14 cellular contexts compared by ENCODE assay signal in genomic region chr15:71219101-71219500, GRCh38.
DNase-seq lines count a peak whose midpoint lies in the region; ATAC-seq and TF ChIP-seq lines count a peak whose summit lies in the region.
"Had no signal": no experiment of that assay in that cellular context is flagged by ENCODE, and none has a peak within 500 bp of the region (broad histone marks: within the 10 kb centered on the region; RNA-seq: fewer than 3 reads in every experiment).

No MANE protein-coding gene starts in this region.

- no peak for DNase-seq in SJSA1 (ENCODE audit: low read depth in 1 of 2, low spot score in 2 of 2)
- DNase-seq in esophagus muscularis mucosa (ENCODE audit: extremely low spot score), result no peak
- DNase-seq in left ventricle myocardium superior, result no peak
- peak; percentile 18 for DNase-seq in stromal cell of bone marrow (ENCODE audit: low read depth)
- DNase-seq in COLO668 (lab: John Stamatoyannopoulos, UW; ENCODE audit: unreplicated experiment), result no peak
- no peak for DNase-seq in activated CD4-positive, alpha-beta T cell treated with anti-CD3 and anti-CD28 coated beads, Interleukin-2, amount 50 U/mL, for 48 hours
- DNase-seq: ACHN; CD4-positive, CD25-positive, alpha-beta regulatory T cell; NCI-H187 treated with DMSO at 0.1 percent for 48 hours; NCI-H446; NCI-H69; OCI-M1 had no signal

- no peak for TF ChIP-seq POLR2A in esophagus muscularis mucosa (IDR thresholded peaks at IDR 0.05; ENCODE audit: low read depth)

- TF ChIP-seq CTCF in esophagus muscularis mucosa (IDR thresholded peaks at IDR 0.05), result no peak

- H3K4me1 ChIP-seq in SJSA1 (replicated peaks) (peaks cover 13% of the 10 kb centered on the region), esophagus muscularis mucosa (peaks cover 0 to 31% (median 24%) of the 10 kb centered on the region in 4 donors)

- H3K27me3 ChIP-seq in SJSA1 (replicated peaks) (no peaks in the 10 kb centered on the region; the same call in 1 of the 2 replicates), esophagus muscularis mucosa (peaks cover 0 to 8% (median 0%) of the 10 kb centered on the region in 4 donors)

- peak overlapping the region; percentile 66 for H3K27ac ChIP-seq in SJSA1
- H3K27ac ChIP-seq in esophagus muscularis mucosa (replicated peaks in 1 of 4), result peak overlapping the region in 3 of 4 donors; percentile 10 to 24 (median 19)

- no peak for TF ChIP-seq EP300 in esophagus muscularis mucosa (IDR thresholded peaks at IDR 0.05)

- H3K4me3 ChIP-seq in SJSA1 (no peak overlapping the region), esophagus muscularis mucosa (no peak overlapping the region)
- H3K4me3 ChIP-seq: HAP-1 had no signal

- peak; percentile 42 for ATAC-seq in left ventricle myocardium superior
- no peak for ATAC-seq in GM21529 (IDR thresholded peaks at IDR 0.05; ENCODE audit: unreplicated experiment)

- no peaks in the 10 kb centered on the region; the same call in 1 of the 2 replicates for H3K9me3 ChIP-seq in SJSA1 (replicated peaks)
- no peaks in the 10 kb centered on the region for H3K9me3 ChIP-seq in esophagus muscularis mucosa
- H3K9me3 ChIP-seq: HAP-1 had no signal

- 77% methylated on average over 4 of the region's 4 CpGs for WGBS in esophagus muscularis mucosa

- intact Hi-C loops in esophagus muscularis mucosa (cut with DNase I), result no loop called here
- intact Hi-C loops in left ventricle myocardium superior (cut with micrococcal nuclease), result no loop called here

- H3K36me3 ChIP-seq in SJSA1, result no peaks in the 10 kb centered on the region
- H3K36me3 ChIP-seq in esophagus muscularis mucosa, result no peaks in the 10 kb centered on the region
- H3K36me3 ChIP-seq: HAP-1 had no signal
